In genomic region chr16:85350973-85351372, GRCh38 we compare ENCODE assay signal across 8 cellular contexts.
DNase-seq lines count a peak whose midpoint lies in the region; ATAC-seq and TF ChIP-seq lines count a peak whose summit lies in the region.

No MANE protein-coding gene starts in this region.

- intact Hi-C loops in thyroid gland (cut with DNase I): no loop called here

- POLR2A ChIA-PET in BJ (lab: Charles Lee): no interaction called here

- H2AFZ ChIP-seq in hepatocyte: no peak overlapping the region

- DNase-seq in BJ (ENCODE audit: low read depth) (peak; percentile 58), NCI-H146 treated with DMSO at 0.1 percent for 48 hours (lab: John Stamatoyannopoulos, UW; ENCODE audit: unreplicated experiment) (peak; percentile 3), anterior cingulate cortex (lab: John Stamatoyannopoulos, UW) (peak in 57 of 58 donors; percentile 17 to 95 (median 82)), hepatocyte (ENCODE audit: low spot score) (peak; percentile 92), thyroid gland (peak; percentile 99)
- DNase-seq in activated CD8-positive, alpha-beta memory T cell treated with anti-CD3 and anti-CD28 coated beads, Interleukin-2, amount 50 U/mL, for 4 hours: no peak

- no peak overlapping the region for H3K4me3 ChIP-seq in BJ (ENCODE audit: low read depth, low read length)
- no peak overlapping the region for H3K4me3 ChIP-seq in hepatocyte
- no peak overlapping the region for H3K4me3 ChIP-seq in thyroid gland (replicated peaks in 1 of 3)

- peaks cover 5% of the 10 kb centered on the region for H3K79me2 ChIP-seq in hepatocyte

- no peaks in the 10 kb centered on the region for H4K20me1 ChIP-seq in hepatocyte (ENCODE audit: insufficient read depth, poor library complexity, severe bottlenecking)

- ATAC-seq in GM21423 (IDR thresholded peaks at IDR 0.05; ENCODE audit: unreplicated experiment) (no peak), HG03439 (IDR thresholded peaks at IDR 0.05; ENCODE audit: unreplicated experiment) (no peak)

- H3K4me2 ChIP-seq in hepatocyte: no peak overlapping the region

- H3K9me2 ChIP-seq in hepatocyte (replicated peaks; ENCODE audit: insufficient read depth): no peaks in the 10 kb centered on the region

- H3K27me3 ChIP-seq in BJ (ENCODE audit: control insufficient read depth, insufficient read depth, low read length): no peaks in the 10 kb centered on the region
- no peaks in the 10 kb centered on the region for H3K27me3 ChIP-seq in hepatocyte
- no peaks in the 10 kb centered on the region for H3K27me3 ChIP-seq in thyroid gland

- TF ChIP-seq CTCF in BJ (IDR thresholded peaks at IDR 0.05; ENCODE audit: insufficient read depth, low read depth, low read length) (no peak), hepatocyte (IDR thresholded peaks at IDR 0.05; ENCODE audit: poor library complexity) (no peak), thyroid gland (IDR thresholded peaks at IDR 0.05) (no peak)

- peak overlapping the region; percentile 98 for H3K27ac ChIP-seq in hepatocyte
- peak overlapping the region; percentile 71 to 81 (median 72) for H3K27ac ChIP-seq in thyroid gland

- 37% methylated on average over 4 of the region's 4 CpGs for WGBS in hepatocyte (ENCODE audit: low lambda C conversion rate, missing lambda C conversion rate)
- 17 to 23% methylated on average over 4 of the region's 4 CpGs for WGBS in thyroid gland, 2 donors

- H3K4me1 ChIP-seq in hepatocyte (ENCODE audit: insufficient read depth): peaks cover 72% of the 10 kb centered on the region
- peaks cover 44 to 54% of the 10 kb centered on the region in 2 donors for H3K4me1 ChIP-seq in thyroid gland

- H3K9me3 ChIP-seq in hepatocyte (ENCODE audit: low read depth): no peaks in the 10 kb centered on the region
- H3K9me3 ChIP-seq in thyroid gland: no peaks in the 10 kb centered on the region

- H3K36me3 ChIP-seq in BJ (ENCODE audit: control insufficient read depth, insufficient read depth, low read length) (no peaks in the 10 kb centered on the region; the same call in 1 of the 2 replicates), hepatocyte (replicated peaks; ENCODE audit: insufficient read depth, low read depth) (no peaks in the 10 kb centered on the region), thyroid gland (no peaks in the 10 kb centered on the region)

- CTCF ChIA-PET in BJ (lab: Yijun Ruan, JAX): interaction anchor here (0.8 to 1.4 kb wide), 2 partner anchors 236 to 375 kb away, joined by 3 to 4 read pairs; no protein-coding TSS in a partner anchor

- no peak for TF ChIP-seq POLR2A in thyroid gland (IDR thresholded peaks at IDR 0.05)
